Comparison of ENCODE assay signal across 1 cellular context in the genomic region with DNA sequence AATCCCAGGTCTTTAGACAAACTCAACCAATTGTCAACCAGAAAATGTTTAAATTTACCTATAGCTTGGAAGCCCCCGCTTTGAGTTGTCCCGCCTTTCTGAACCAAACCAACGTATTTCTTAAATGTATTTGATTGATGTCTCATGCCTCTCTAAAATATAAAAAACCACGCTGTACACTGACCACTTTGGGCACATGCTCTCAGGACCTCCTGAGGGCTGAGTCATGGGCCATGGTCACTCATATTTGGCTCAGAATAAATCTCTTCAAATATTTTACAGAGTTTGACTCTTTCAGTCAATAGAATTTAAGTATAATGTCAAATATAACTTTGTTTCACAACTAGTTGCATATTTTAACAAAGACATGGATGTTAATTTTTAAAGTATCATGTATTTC.
TF ChIP-seq lines count a peak whose summit lies in the region.

No MANE protein-coding gene starts in this region.

TF ChIP-seq in K562, 482 proteins besides CTCF, POLR2A, EP300 and RAD21:
- TF ChIP-seq NFE2 (IDR thresholded peaks at IDR 0.05; ENCODE audit: low read depth): 0 out of 2 replicates have a peak, but pooled peaks have one; percentile 9
TF ChIP-seq in K562: peak in this region for 1; not testable (repeated sequence) for 481.
